Comparison of ENCODE assay signal across 24 cellular contexts in the genomic region with DNA sequence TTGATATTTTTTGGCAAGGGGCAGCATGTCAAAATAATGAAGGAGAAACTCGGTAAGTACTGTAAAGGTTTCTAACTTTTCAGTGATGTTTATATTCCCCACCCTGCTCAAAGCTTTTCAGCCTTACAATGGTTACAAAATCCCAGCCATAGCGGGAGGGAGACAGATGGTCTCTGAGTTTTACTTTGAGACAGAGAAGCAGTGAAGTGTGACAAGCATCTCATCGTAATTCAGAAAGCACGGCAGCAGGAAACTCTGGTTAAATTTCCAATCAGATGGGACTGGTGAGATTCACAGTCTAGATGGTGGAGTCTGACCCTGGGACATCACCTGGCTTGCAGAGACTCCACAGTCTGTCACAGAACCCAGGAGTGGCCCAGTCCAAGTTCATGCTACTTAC.
"Had no signal": no experiment of that assay in that cellular context is flagged by ENCODE, and none has a peak within 500 bp of the region (broad histone marks: within the 10 kb centered on the region; RNA-seq: fewer than 3 reads in every experiment).

No MANE protein-coding gene starts in this region.

- H3K4me1 ChIP-seq: breast epithelium, colonic mucosa, esophagus muscularis mucosa, lower lobe of right lung, vagina had no signal

- H3K27me3 ChIP-seq: breast epithelium, colonic mucosa, dorsolateral prefrontal cortex, esophagus muscularis mucosa, heart left ventricle, vagina had no signal

- H3K27ac ChIP-seq: breast epithelium, colonic mucosa, dorsolateral prefrontal cortex, esophagus muscularis mucosa, heart left ventricle, lower lobe of right lung, vagina had no signal

- H3K36me3 ChIP-seq: breast epithelium, colonic mucosa, vagina had no signal

- ATAC-seq: activated T-cell treated with anti-CD3 and anti-CD28 coated beads, Interleukin-2, amount 50 U/mL, for 4 hours; heart left ventricle; left colon; lower lobe of right lung; sciatic nerve; stimulated activated memory B cell treated with anti-CD40 and anti-IgM and Interleukin-4, amounts not matched to agents 10 μg/mL and 1 μg/mL and 100 μg/mL, for 72 hours had no signal

- H3K9me3 ChIP-seq: breast epithelium, colonic mucosa, esophagus muscularis mucosa, heart left ventricle, lower lobe of right lung, vagina had no signal

- FAIRE-seq: frontal cortex, small intestine had no signal

- H3K4me3 ChIP-seq: breast epithelium, colonic mucosa, dorsolateral prefrontal cortex, esophagus muscularis mucosa, heart left ventricle, lower lobe of right lung, vagina had no signal

- DNase-seq: activated CD4-positive, alpha-beta T cell treated with anti-CD3 and anti-CD28 coated beads for 4 hours; activated CD4-positive, alpha-beta T cell treated with anti-CD3 and anti-CD28 coated beads, Interleukin-2, amount 50 U/mL, for 48 hours; activated CD4-positive, CD25-positive, alpha-beta regulatory T cell; activated CD8-positive, alpha-beta memory T cell treated with anti-CD3 and anti-CD28 coated beads, Interleukin-2, amount 50 U/mL, for 48 hours; activated naive CD4-positive, alpha-beta T cell treated with Interleukin-2 at 50 U/mL for 16 hours; activated naive CD8-positive, alpha-beta T cell treated with anti-CD3 and anti-CD28 coated beads, Interleukin-2, amount 10 ng/mL, durations not matched to agents 7 days and 5 days; activated T-cell treated with anti-CD3 and anti-CD28 coated beads, Interleukin-2, amount 50 U/mL, for 4 hours; amniotic stem cell; colonic mucosa; dorsolateral prefrontal cortex; heart left ventricle; islet precursor cell; left colon; lower lobe of right lung; naive B cell; occipital lobe; small intestine; T1000 had no signal
